Comparison of ENCODE assay signal across 6 cellular contexts in genomic region chr11:66346476-66347424, GRCh38. TPM values are rescaled to one million over a fixed set of nuclear protein-coding genes. Genes with fewer than 3 reads are reported as not detected.
A peak's percentile ranks its signal among the peaks of the same experiment; 100 is the strongest.
DNase-seq lines count a peak whose midpoint lies in the region; ATAC-seq and TF ChIP-seq lines count a peak whose summit lies in the region.

No MANE protein-coding gene starts in this region.

- H3K9me3 Mint-ChIP-seq in chondrocyte (ENCODE audit: low read depth) (no peaks in the 10 kb centered on the region), osteocyte (ENCODE audit: unreplicated experiment) (no peaks in the 10 kb centered on the region)

- DNase-seq in Jurkat, Clone E6-1 (ENCODE audit: low read depth, low spot score): no peak
- no peak for DNase-seq in chondrocyte (ENCODE audit: low spot score)
- DNase-seq in osteocyte (ENCODE audit: extremely low spot score, unreplicated experiment): no peak
- DNase-seq in NCI-H1105 treated with DMSO at 0.1 percent for 48 hours (lab: John Stamatoyannopoulos, UW): no peak
- DNase-seq in D341Med (ENCODE audit: low spot score): no peak

- ATAC-seq in HG02571 (IDR thresholded peaks at IDR 0.05; ENCODE audit: unreplicated experiment): no peak

- H3K4me3 ChIP-seq in Jurkat, Clone E6-1 (ENCODE audit: low read length): peak overlapping the region; percentile 79

- TF ChIP-seq CTCF in chondrocyte (IDR thresholded peaks at IDR 0.05) (no peak), osteocyte (IDR thresholded peaks at IDR 0.05) (no peak)

- peak overlapping the region; percentile 75 for H3K4me3 Mint-ChIP-seq in chondrocyte (ENCODE audit: unreplicated experiment)
- peak overlapping the region; percentile 72 for H3K4me3 Mint-ChIP-seq in osteocyte (ENCODE audit: unreplicated experiment)

- H3K27ac Mint-ChIP-seq in chondrocyte (ENCODE audit: unreplicated experiment) (peak overlapping the region; percentile 54), osteocyte (ENCODE audit: unreplicated experiment) (peak overlapping the region; percentile 96)

- peaks cover 50% of the 10 kb centered on the region for H3K4me1 Mint-ChIP-seq in chondrocyte (ENCODE audit: low read depth)
- peaks cover 49% of the 10 kb centered on the region for H3K4me1 Mint-ChIP-seq in osteocyte (ENCODE audit: unreplicated experiment)

- H3K27me3 Mint-ChIP-seq in chondrocyte (ENCODE audit: low read depth) (no peaks in the 10 kb centered on the region), osteocyte (ENCODE audit: unreplicated experiment) (no peaks in the 10 kb centered on the region)

- H3K36me3 Mint-ChIP-seq in chondrocyte (ENCODE audit: low read depth) (peaks cover 3% of the 10 kb centered on the region), osteocyte (ENCODE audit: unreplicated experiment) (peaks cover 1% of the 10 kb centered on the region)

RNA-seq across cellular contexts. Expression of gene B4GAT1, which starts 0.7 kb away (rescaled TPM):
- 25.2 TPM for polyA plus RNA-seq in Jurkat, Clone E6-1 (2012; ENCODE audit: insufficient read depth, insufficient read length)
- total RNA-seq in chondrocyte: 18.2 to 30.4 TPM (median 21.1 TPM) in 3 replicates
- total RNA-seq in osteocyte: 31.0 and 32.7 TPM in 2 replicates

RNA-seq across cellular contexts. Expression of gene BRMS1, which starts 1.8 kb away (rescaled TPM):
- 75.8 TPM for polyA plus RNA-seq in Jurkat, Clone E6-1 (2012; ENCODE audit: insufficient read depth, insufficient read length)
- total RNA-seq in chondrocyte (22.4 to 23.6 TPM (median 23.3 TPM) in 3 replicates), osteocyte (32.3 and 33.4 TPM in 2 replicates)

RNA-seq across cellular contexts. Expression of gene RIN1, which starts 10.5 kb away (rescaled TPM):
- 2.0 TPM for polyA plus RNA-seq in Jurkat, Clone E6-1 (2012; ENCODE audit: insufficient read depth, insufficient read length)
- total RNA-seq in chondrocyte: 7.1 to 7.7 TPM (median 7.2 TPM) in 3 replicates
- 21.0 and 23.6 TPM in 2 replicates for total RNA-seq in osteocyte

RNA-seq across cellular contexts. Expression of gene SLC29A2, which starts 24.8 kb away (rescaled TPM):
- 8.8 TPM for polyA plus RNA-seq in Jurkat, Clone E6-1 (2012; ENCODE audit: insufficient read depth, insufficient read length)
- 2.6 to 8.9 TPM (median 7.9 TPM) in 3 replicates for total RNA-seq in chondrocyte
- total RNA-seq in osteocyte: 2.0 and 3.6 TPM in 2 replicates

RNA-seq across cellular contexts. Expression of gene CD248, which starts 29.9 kb away (rescaled TPM):
- polyA plus RNA-seq in Jurkat, Clone E6-1 (2012; ENCODE audit: insufficient read depth, insufficient read length): 4.1 TPM
- total RNA-seq in chondrocyte: 44.5 to 113 TPM (median 109 TPM) in 3 replicates
- 68.7 and 70.9 TPM in 2 replicates for total RNA-seq in osteocyte
